20 cellular contexts compared by ENCODE assay signal in genomic region chr2:163119964-163120363, GRCh38.
"Had no signal": no experiment of that assay in that cellular context is flagged by ENCODE, and none has a peak within 500 bp of the region (broad histone marks: within the 10 kb centered on the region; RNA-seq: fewer than 3 reads in every experiment).

No MANE protein-coding gene starts in this region.

- H3K36me3 Mint-ChIP-seq: memory B cell; naive thymus-derived CD4-positive, alpha-beta T cell; stimulated activated effector memory CD8-positive, alpha-beta T cell treated with anti-CD3 and anti-CD28 coated beads, Interleukin-12 subunit alpha, Interleukin-12 subunit beta, amount 100 ng/mL, for 72 hours had no signal

- H3K4me3 ChIP-seq: dorsolateral prefrontal cortex, heart left ventricle, left lung, lower lobe of right lung, tibial nerve, upper lobe of right lung, vagina had no signal

- H3K27me3 ChIP-seq: dorsolateral prefrontal cortex, left lung, right atrium auricular region, tibial nerve, upper lobe of right lung, vagina had no signal

- H3K27me3 Mint-ChIP-seq: memory B cell; stimulated activated naive CD8-positive, alpha-beta T cell treated with anti-CD3 and anti-CD28 coated beads, Interleukin-15, Interleukin-2, amounts not matched to agents 100 ng/mL and 50 ng/mL, for 24 hours had no signal

- H3K27ac Mint-ChIP-seq: memory B cell; naive thymus-derived CD4-positive, alpha-beta T cell; nephron progenitor cell; stimulated activated effector memory CD8-positive, alpha-beta T cell treated with anti-CD3 and anti-CD28 coated beads, Interleukin-12 subunit alpha, Interleukin-12 subunit beta, amount 100 ng/mL, for 72 hours; stimulated activated naive CD8-positive, alpha-beta T cell treated with anti-CD3 and anti-CD28 coated beads, Interleukin-15, Interleukin-2, amounts not matched to agents 100 ng/mL and 50 ng/mL, for 24 hours had no signal

- H3K4me3 Mint-ChIP-seq: memory B cell; naive thymus-derived CD4-positive, alpha-beta T cell; nephron progenitor cell; stimulated activated effector memory CD8-positive, alpha-beta T cell treated with anti-CD3 and anti-CD28 coated beads, Interleukin-12 subunit alpha, Interleukin-12 subunit beta, amount 100 ng/mL, for 72 hours; stimulated activated naive CD8-positive, alpha-beta T cell treated with anti-CD3 and anti-CD28 coated beads, Interleukin-15, Interleukin-2, amounts not matched to agents 100 ng/mL and 50 ng/mL, for 24 hours had no signal

- H3K4me1 ChIP-seq: left lung, lower lobe of right lung, right atrium auricular region, tibial nerve, upper lobe of right lung, vagina had no signal

- DNase-seq: cortex of kidney; dorsolateral prefrontal cortex; effector CD8-positive, alpha-beta T cell; heart left ventricle; hypothalamus; kidney glomerular epithelial cell; left lung; lower lobe of right lung; naive thymus-derived CD4-positive, alpha-beta T cell; nephron progenitor cell; stimulated activated CD4-positive, alpha-beta T cell treated with anti-CD3 and anti-CD28 coated beads, Interleukin-4, amount 100 ng/mL, for 1 hour; stimulated activated CD8-positive, alpha-beta memory T cell treated with anti-CD3 and anti-CD28 coated beads, Interleukin-4, amount 100 ng/mL, for 48 hours; upper lobe of right lung had no signal

- H3K4me1 Mint-ChIP-seq: memory B cell; naive thymus-derived CD4-positive, alpha-beta T cell; nephron progenitor cell; stimulated activated effector memory CD8-positive, alpha-beta T cell treated with anti-CD3 and anti-CD28 coated beads, Interleukin-12 subunit alpha, Interleukin-12 subunit beta, amount 100 ng/mL, for 72 hours had no signal

- H3K36me3 ChIP-seq: heart left ventricle, left lung, lower lobe of right lung, right atrium auricular region, tibial nerve, upper lobe of right lung, vagina had no signal

- H3K27ac ChIP-seq: dorsolateral prefrontal cortex, heart left ventricle, left lung, lower lobe of right lung, tibial nerve, upper lobe of right lung, vagina had no signal

- H3K9me3 Mint-ChIP-seq: nephron progenitor cell had no signal

- H3K9me3 ChIP-seq: heart left ventricle, left lung, lower lobe of right lung, right atrium auricular region, tibial nerve, upper lobe of right lung, vagina had no signal

- ATAC-seq: esophagus mucosa; heart left ventricle; left lung; lower lobe of right lung; naive thymus-derived CD4-positive, alpha-beta T cell; stimulated activated effector memory CD8-positive, alpha-beta T cell treated with anti-CD3 and anti-CD28 coated beads, Interleukin-12 subunit alpha, Interleukin-12 subunit beta, amount 100 ng/mL, for 72 hours; upper lobe of right lung had no signal
